32 cellular contexts compared by ENCODE assay signal in the genomic region with DNA sequence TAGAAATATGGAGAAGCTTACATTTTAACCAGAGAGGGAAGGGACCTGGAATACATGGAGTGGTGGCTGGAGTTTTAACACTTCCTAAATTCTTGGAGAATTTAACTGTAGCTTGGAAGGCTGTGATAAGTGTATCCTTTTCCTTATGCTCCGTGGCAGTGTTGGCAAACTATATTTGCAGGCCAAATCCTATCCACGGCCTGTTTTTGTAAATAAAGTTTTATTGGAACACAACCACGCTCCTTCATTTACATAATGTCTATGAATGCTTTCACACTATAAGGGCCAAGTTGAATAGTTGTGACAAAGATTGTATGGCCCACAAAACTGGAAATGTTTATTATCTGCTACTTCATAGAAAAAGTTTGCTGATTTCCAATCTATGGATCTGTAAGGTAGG.
"Had no signal": no experiment of that assay in that cellular context is flagged by ENCODE, and none has a peak within 500 bp of the region (broad histone marks: within the 10 kb centered on the region; RNA-seq: fewer than 3 reads in every experiment).

No MANE protein-coding gene starts in this region.

- FAIRE-seq: astrocyte, bronchial epithelial cell had no signal

- ATAC-seq: activated naive CD4-positive, alpha-beta T cell treated with anti-CD3 and anti-CD28 coated beads, Interleukin-2, amount 50 U/mL, for 72 hours; activated naive CD8-positive, alpha-beta T cell treated with anti-CD3 and anti-CD28 coated beads, Interleukin-2, amount 50 U/mL, for 24 hours; activated T-cell treated with anti-CD3 and anti-CD28 coated beads, Interleukin-2, amount 50 U/mL, for 4 hours; activated T-cell treated with anti-CD3 and anti-CD28 coated beads, Interleukin-2, amount 50 U/mL, for 72 hours; activated T-helper 17 cell treated with anti-CD3 and anti-CD28 coated beads, Interleukin-2, amount 50 U/mL, for 72 hours; body of pancreas had no signal

- H3K9me3 ChIP-seq: adrenal gland, ascending aorta, body of pancreas, breast epithelium had no signal

- H3K4me3 ChIP-seq: adrenal gland, ascending aorta, body of pancreas, breast epithelium, cardiac muscle cell had no signal

- H3K4me1 ChIP-seq: adrenal gland, ascending aorta, body of pancreas, breast epithelium had no signal

- DNase-seq: activated effector memory CD4-positive, alpha-beta T cell treated with anti-CD3 and anti-CD28 coated beads, Interleukin-2, amount 50 U/mL, for 16 hours; activated effector memory CD4-positive, alpha-beta T cell treated with Interleukin-2 at 50 U/mL for 16 hours; activated gamma-delta T cell; activated gamma-delta T cell treated with Interleukin-2 at 50 U/mL for 16 hours; activated naive CD4-positive, alpha-beta T cell; activated naive CD4-positive, alpha-beta T cell treated with anti-CD3 and anti-CD28 coated beads for 36 hours; activated naive CD4-positive, alpha-beta T cell treated with anti-CD3 and anti-CD28 coated beads, Interleukin-2, amount 10 ng/mL, durations not matched to agents 7 days and 5 days; activated naive CD4-positive, alpha-beta T cell treated with anti-CD3 and anti-CD28 coated beads, Interleukin-2, amount 50 U/mL, for 16 hours; activated naive CD4-positive, alpha-beta T cell treated with Interleukin-2 at 50 U/mL for 16 hours; activated naive CD8-positive, alpha-beta T cell treated with anti-CD3 and anti-CD28 coated beads for 36 hours; activated naive CD8-positive, alpha-beta T cell treated with anti-CD3 and anti-CD28 coated beads, Interleukin-2, amount 10 ng/mL, durations not matched to agents 7 days and 5 days; activated naive CD8-positive, alpha-beta T cell treated with anti-CD3 and anti-CD28 coated beads, Interleukin-2, amount 50 U/mL, for 24 hours; activated T-cell treated with anti-CD3 and anti-CD28 coated beads, Interleukin-2, amount 50 U/mL, for 4 hours; activated T-cell treated with anti-CD3 and anti-CD28 coated beads, Interleukin-2, amount 50 U/mL, for 48 hours; activated T-cell treated with anti-CD3 and anti-CD28 coated beads, Interleukin-2, amount 50 U/mL, for 72 hours; adrenal gland; amniotic stem cell; amygdala; anterior cingulate cortex; aorta; body of pancreas; brain microvascular endothelial cell; caudate nucleus; central memory CD4-positive, alpha-beta T cell; cerebellar nuclear complex had no signal

- H3K27me3 ChIP-seq: adrenal gland, ascending aorta, body of pancreas, brain microvascular endothelial cell, breast epithelium, cardiac muscle cell had no signal

- H3K27ac ChIP-seq: adrenal gland, ascending aorta, body of pancreas, brain microvascular endothelial cell, breast epithelium, cardiac muscle cell had no signal

- H3K36me3 ChIP-seq: adrenal gland, ascending aorta, brain microvascular endothelial cell, breast epithelium, cardiac muscle cell had no signal
